Comparison of ENCODE assay signal across 9 cellular contexts in genomic region chr11:37277896-37278465, GRCh38.
"Had no signal": no experiment of that assay in that cellular context is flagged by ENCODE, and none has a peak within 500 bp of the region (broad histone marks: within the 10 kb centered on the region; RNA-seq: fewer than 3 reads in every experiment).

No MANE protein-coding gene starts in this region.

- DNase-seq: GM23248, GOT3, H7, H9, HCEC 1CT, HFFc6 had no signal

- H3K9ac ChIP-seq: GM23248 had no signal

- H3K4me1 ChIP-seq: HAP-1 had no signal

- H3K4me1 Mint-ChIP-seq: GM23338 had no signal

- H3K36me3 ChIP-seq: HAP-1 had no signal

- H3K4me3 ChIP-seq: GM23248, GM23338, HAP-1 had no signal

- ATAC-seq: GM23338, HCT116 had no signal

- H3K27ac Mint-ChIP-seq: GM23338, HFFc6 had no signal

- H3K9me3 ChIP-seq: HAP-1 had no signal

- H3K4me3 Mint-ChIP-seq: GM23338, H9, HFFc6 had no signal

- H3K27ac ChIP-seq: GM23248 had no signal
